ENCODE assay signal across 15 cellular contexts in the genomic region with DNA sequence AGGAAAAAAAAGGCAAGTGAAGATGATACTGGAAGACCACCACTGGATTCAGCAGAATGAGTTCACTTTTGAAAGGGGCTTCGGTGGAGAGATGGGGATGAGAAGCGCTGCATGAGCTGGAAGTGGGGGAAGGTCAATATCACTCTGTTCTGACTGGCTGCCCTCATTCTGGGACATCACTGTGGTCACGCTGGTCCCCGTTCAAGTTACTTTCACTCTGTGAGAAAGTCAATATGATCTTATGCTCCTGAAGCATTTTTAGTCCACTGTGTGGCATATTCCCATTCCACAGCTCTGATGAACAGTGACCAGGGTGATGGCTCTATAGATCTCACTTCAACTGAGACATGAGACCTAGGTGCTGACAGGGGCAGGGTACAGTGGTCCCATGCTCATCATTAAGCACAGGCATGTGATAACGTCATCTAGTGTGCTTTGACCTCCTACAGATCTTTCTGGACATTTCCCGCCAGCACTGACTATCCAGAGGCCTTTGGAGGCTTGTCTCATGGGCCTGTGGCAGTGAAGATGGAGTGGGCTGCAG. TPM values are rescaled to one million over a fixed set of nuclear protein-coding genes. Genes with fewer than 3 reads are reported as not detected.
DNase-seq lines count a peak whose midpoint lies in the region; ATAC-seq and TF ChIP-seq lines count a peak whose summit lies in the region.
"Had no signal": no experiment of that assay in that cellular context is flagged by ENCODE, and none has a peak within 500 bp of the region (broad histone marks: within the 10 kb centered on the region; RNA-seq: fewer than 3 reads in every experiment).

No MANE protein-coding gene starts in this region.

- no peak overlapping the region for H3K56ac ChIP-seq in H9 (ENCODE audit: insufficient read length, low read depth, low read length)

- H4K91ac ChIP-seq in H9 (ENCODE audit: insufficient read length, low read depth, low read length): no peak overlapping the region

- no peak overlapping the region for H2BK20ac ChIP-seq in H9 (ENCODE audit: low read depth, low read length, poor library complexity, severe bottlenecking)

- H3K4me1 Mint-ChIP-seq in stimulated activated naive CD8-positive, alpha-beta T cell treated with anti-CD3 and anti-CD28 coated beads, Interleukin-15, Interleukin-2, amounts not matched to agents 100 ng/mL and 50 ng/mL, for 24 hours (ENCODE audit: low read depth): peaks cover 61% of the 10 kb centered on the region
- peaks cover 78 to 93% (median 90%) of the 10 kb centered on the region in 3 donors for H3K4me1 Mint-ChIP-seq in T-cell
- H3K4me1 Mint-ChIP-seq in stimulated activated naive B cell treated with anti-CD40 and anti-IgM and Interleukin-4, amounts not matched to agents 10 μg/mL and 1 μg/mL and 100 μg/mL, for 72 hours: peaks cover 57 to 66% of the 10 kb centered on the region in 2 donors
- no peaks in the 10 kb centered on the region for H3K4me1 Mint-ChIP-seq in H9
- H3K4me1 Mint-ChIP-seq in neural progenitor cell: peaks cover 11% of the 10 kb centered on the region

- no peak overlapping the region for H3K4ac ChIP-seq in H9 (ENCODE audit: low read depth, low read length)

- H3K36me3 ChIP-seq in neural progenitor cell: no peaks in the 10 kb centered on the region

- peak overlapping the region; percentile 41 for H3K27ac Mint-ChIP-seq in stimulated activated naive CD8-positive, alpha-beta T cell treated with anti-CD3 and anti-CD28 coated beads, Interleukin-15, Interleukin-2, amounts not matched to agents 100 ng/mL and 50 ng/mL, for 24 hours
- H3K27ac Mint-ChIP-seq in T-cell: peak overlapping the region; percentile 99
- peak overlapping the region; percentile 52 for H3K27ac Mint-ChIP-seq in stimulated activated naive B cell treated with anti-CD40 and anti-IgM and Interleukin-4, amounts not matched to agents 10 μg/mL and 1 μg/mL and 100 μg/mL, for 72 hours
- peak overlapping the region in 1 of 3 experiments; percentile 12; a peak in 2 of 7 replicates for H3K27ac Mint-ChIP-seq in H9
- H3K27ac Mint-ChIP-seq in neural progenitor cell: no peak overlapping the region

- no peak for ATAC-seq in stimulated activated naive CD8-positive, alpha-beta T cell treated with anti-CD3 and anti-CD28 coated beads, Interleukin-15, Interleukin-2, amounts not matched to agents 100 U/mL and 50 U/mL, for 24 hours
- ATAC-seq in HG02973 (IDR thresholded peaks at IDR 0.05; ENCODE audit: unreplicated experiment) (peak; percentile 39), T-cell (replicated peaks in 1 of 4) (no peak)
- ATAC-seq in stimulated activated naive B cell treated with anti-CD40 and anti-IgM and Interleukin-4, amounts not matched to agents 10 μg/mL and 1 μg/mL and 100 μg/mL, for 72 hours (replicated peaks): peak in 1 of 2 donors; percentile 33
- ATAC-seq: gastroesophageal sphincter had no signal

- no peak overlapping the region; the same call in 1 of the 2 replicates for H2BK15ac ChIP-seq in H9 (ENCODE audit: low read depth, low read length)

- CTCF ChIA-PET in T-cell (lab: Charles Lee): interaction anchor here in 1 of 2 donors (0.6 to 1.4 kb wide), 3 partner anchors 13 to 78 kb away, joined by 3 to 4 read pairs (median 3); no protein-coding TSS in a partner anchor

- H4K8ac ChIP-seq in H9 (replicated peaks; ENCODE audit: insufficient read length, low read depth, low read length): no peak overlapping the region

- no peaks in the 10 kb centered on the region for H3K4me1 ChIP-seq in H9 (ENCODE audit: insufficient read depth, low read length)
- no peaks in the 10 kb centered on the region for H3K4me1 ChIP-seq in neural progenitor cell
- H3K4me1 ChIP-seq: gastroesophageal sphincter had no signal

- H3F3A ChIP-seq in neural progenitor cell (ENCODE audit: low read depth): no peaks in the 10 kb centered on the region

- POLR2A ChIA-PET in T-cell (lab: Charles Lee): interaction anchor here in 1 of 2 donors (0.5 kb wide), 2 partner anchors 41 to 321 kb away, joined by 3 read pairs; no protein-coding TSS in a partner anchor

- H3K9me3 ChIP-seq in H9 (ENCODE audit: control insufficient read depth, low read depth, low read length) (no peaks in the 10 kb centered on the region), neural progenitor cell (ENCODE audit: low read depth) (no peaks in the 10 kb centered on the region)
- H3K9me3 ChIP-seq: gastroesophageal sphincter had no signal

- no peak overlapping the region for H3T11ph ChIP-seq in H9 (ENCODE audit: low read length)

- TF ChIP-seq CTCF in H9 (conservative IDR thresholded peaks at IDR 0.05): no peak
- no peak for TF ChIP-seq CTCF in neural progenitor cell (IDR thresholded peaks at IDR 0.05)

- H2AFZ ChIP-seq in H9 (ENCODE audit: low read length): no peak overlapping the region
- H2AFZ ChIP-seq in neural progenitor cell (replicated peaks): no peak overlapping the region

- H3K79me2 ChIP-seq in H9 (ENCODE audit: insufficient read depth, low read length) (no peaks in the 10 kb centered on the region), neural progenitor cell (ENCODE audit: low read depth) (no peaks in the 10 kb centered on the region)

- H3K18ac ChIP-seq in H9 (ENCODE audit: insufficient read length, low read depth, low read length): no peak overlapping the region

- no peak overlapping the region for H3K9ac ChIP-seq in H9 (ENCODE audit: extremely low read depth, insufficient read length, low read length)
- H3K9ac ChIP-seq in neural progenitor cell: no peak overlapping the region

- peaks cover 83% of the 10 kb centered on the region for H3K36me3 Mint-ChIP-seq in stimulated activated naive CD8-positive, alpha-beta T cell treated with anti-CD3 and anti-CD28 coated beads, Interleukin-15, Interleukin-2, amounts not matched to agents 100 ng/mL and 50 ng/mL, for 24 hours (ENCODE audit: low read depth)
- H3K36me3 Mint-ChIP-seq in T-cell (peaks cover 77% of the 10 kb centered on the region), H9 (ENCODE audit: insufficient read depth in 1 of 3, low read depth in 3 of 3) (peaks cover 10 to 50% (median 31%) of the 10 kb centered on the region in 3 experiments; a peak in 6 of 7 replicates), neural progenitor cell (peaks cover 32% of the 10 kb centered on the region)
- H3K36me3 Mint-ChIP-seq in stimulated activated naive B cell treated with anti-CD40 and anti-IgM and Interleukin-4, amounts not matched to agents 10 μg/mL and 1 μg/mL and 100 μg/mL, for 72 hours: peaks cover 57 to 77% of the 10 kb centered on the region in 2 donors

- H2BK12ac ChIP-seq in H9 (ENCODE audit: insufficient read length, low read depth, low read length): no peak overlapping the region

- H3K4me3 Mint-ChIP-seq in stimulated activated naive CD8-positive, alpha-beta T cell treated with anti-CD3 and anti-CD28 coated beads, Interleukin-15, Interleukin-2, amounts not matched to agents 100 ng/mL and 50 ng/mL, for 24 hours: no peak overlapping the region
- H3K4me3 Mint-ChIP-seq in T-cell (peak overlapping the region in 1 of 3 donors; percentile 1), H9 (no peak overlapping the region), neural progenitor cell (no peak overlapping the region)
- H3K4me3 Mint-ChIP-seq in stimulated activated naive B cell treated with anti-CD40 and anti-IgM and Interleukin-4, amounts not matched to agents 10 μg/mL and 1 μg/mL and 100 μg/mL, for 72 hours: peak overlapping the region; percentile 7 to 26

- no peak overlapping the region for H2BK5ac ChIP-seq in H9 (ENCODE audit: insufficient read length, low read length)

- H3K14ac ChIP-seq in H9 (ENCODE audit: insufficient read depth, low read length): no peak overlapping the region

- no peaks in the 10 kb centered on the region for H3K23me2 ChIP-seq in H9 (ENCODE audit: insufficient read length, low read depth, low read length, poor library complexity, severe bottlenecking)

- no peak overlapping the region for H2BK120ac ChIP-seq in H9 (ENCODE audit: low read depth, low read length, poor library complexity, severe bottlenecking)

- no peak overlapping the region for H3K23ac ChIP-seq in H9 (ENCODE audit: insufficient read length, low read depth, low read length)

- no peak overlapping the region for H4K5ac ChIP-seq in H9 (ENCODE audit: insufficient read length, low read depth, low read length)

- no peaks in the 10 kb centered on the region for H3K79me1 ChIP-seq in H9 (ENCODE audit: insufficient read depth, low read depth, low read length, poor library complexity, severe bottlenecking)

- H3K27me3 Mint-ChIP-seq in stimulated activated naive CD8-positive, alpha-beta T cell treated with anti-CD3 and anti-CD28 coated beads, Interleukin-15, Interleukin-2, amounts not matched to agents 100 ng/mL and 50 ng/mL, for 24 hours: no peaks in the 10 kb centered on the region
- H3K27me3 Mint-ChIP-seq in T-cell (no peaks in the 10 kb centered on the region), H9 (ENCODE audit: low read depth) (no peaks in the 10 kb centered on the region), neural progenitor cell (ENCODE audit: insufficient read depth, low read depth) (peaks cover 3% of the 10 kb centered on the region)
- no peaks in the 10 kb centered on the region for H3K27me3 Mint-ChIP-seq in stimulated activated naive B cell treated with anti-CD40 and anti-IgM and Interleukin-4, amounts not matched to agents 10 μg/mL and 1 μg/mL and 100 μg/mL, for 72 hours

- no peak overlapping the region for H3K4me2 ChIP-seq in H9 (ENCODE audit: insufficient read depth, insufficient read length, low read length)
- no peak overlapping the region for H3K4me2 ChIP-seq in neural progenitor cell

- H3K27me3 ChIP-seq in H9 (ENCODE audit: insufficient read depth, low read length): no peaks in the 10 kb centered on the region
- no peaks in the 10 kb centered on the region for H3K27me3 ChIP-seq in neural progenitor cell
- H3K27me3 ChIP-seq: gastroesophageal sphincter had no signal

- H2AK5ac ChIP-seq in H9 (ENCODE audit: insufficient read length, low read length): no peak overlapping the region

- DNase-seq in stimulated activated naive CD8-positive, alpha-beta T cell treated with anti-CD3 and anti-CD28 coated beads, Interleukin-15, Interleukin-2, amounts not matched to agents 100 U/mL and 50 U/mL, for 24 hours: no peak
- DNase-seq in T-cell: no peak
- no peak for DNase-seq in stimulated activated naive B cell treated with anti-CD40 and anti-IgM and Interleukin-4, amounts not matched to agents 10 μg/mL and 1 μg/mL and 100 μg/mL, for 72 hours
- DNase-seq in H9: no peak
- no peak for DNase-seq in NCI-H774 (lab: John Stamatoyannopoulos, UW)
- DNase-seq in neural progenitor cell (ENCODE audit: low spot score): no peak
- DNase-seq: activated CD4-positive, CD25-positive, alpha-beta regulatory T cell; midbrain; OCI-M1; stimulated activated CD4-positive, alpha-beta T cell treated with anti-CD3 and anti-CD28 coated beads, Interleukin-2, amount 100 ng/mL, for 48 hours; stimulated activated naive CD4-positive, alpha-beta T cell had no signal

- H3K9me3 Mint-ChIP-seq in stimulated activated naive CD8-positive, alpha-beta T cell treated with anti-CD3 and anti-CD28 coated beads, Interleukin-15, Interleukin-2, amounts not matched to agents 100 ng/mL and 50 ng/mL, for 24 hours: no peaks in the 10 kb centered on the region
- H3K9me3 Mint-ChIP-seq in T-cell (no peaks in the 10 kb centered on the region), H9 (no peaks in the 10 kb centered on the region), neural progenitor cell (no peaks in the 10 kb centered on the region)
- H3K9me3 Mint-ChIP-seq in stimulated activated naive B cell treated with anti-CD40 and anti-IgM and Interleukin-4, amounts not matched to agents 10 μg/mL and 1 μg/mL and 100 μg/mL, for 72 hours: no peaks in the 10 kb centered on the region
- H3K9me3 Mint-ChIP-seq: activated T-cell treated with anti-CD3 and anti-CD28 coated beads, Interleukin-2, amount 50 U/mL, for 72 hours had no signal

- H4K20me1 ChIP-seq in H9 (ENCODE audit: control insufficient read depth, insufficient read depth, insufficient read length) (peaks cover 3% of the 10 kb centered on the region), neural progenitor cell (ENCODE audit: low read depth) (peaks cover 4% of the 10 kb centered on the region)

- H3K27ac ChIP-seq in H9 (ENCODE audit: insufficient read length, low read depth, low read length) (no peak overlapping the region), neural progenitor cell (no peak overlapping the region)
- H3K27ac ChIP-seq: gastroesophageal sphincter had no signal

- WGBS in H9 (ENCODE audit: extremely low coverage, insufficient read length, low lambda C conversion rate): no CpG with 5 or more reads among the region's 6 CpGs

- H3K4me3 ChIP-seq in neural progenitor cell: no peak overlapping the region
- H3K4me3 ChIP-seq: gastroesophageal sphincter had no signal

RNA-seq across cellular contexts. Expression of a gene that starts 40.2 kb away (rescaled TPM):
- total RNA-seq in T-cell: 100 to 1,000 TPM in 3 of 5 donors, 10 to 100 TPM in 2; 69.9 to 152 (median 100) TPM
- not detected in 2 replicates for total RNA-seq in H9 (2021)
- total RNA-seq in neural progenitor cell (ENCODE audit: low replicate concordance): not detected in 2 replicates

Comparison
In these comparisons a context has a peak if more than half of its experiments do, and no peak if none do; other contexts are left out.
1. H3K4me3 Mint-ChIP-seq: peak in stimulated activated naive B cell treated with anti-CD40 and anti-IgM and Interleukin-4, amounts not matched to agents 10 μg/mL and 1 μg/mL and 100 μg/mL, for 72 hours (2 of 2); none in stimulated activated naive CD8-positive, alpha-beta T cell treated with anti-CD3 and anti-CD28 coated beads, Interleukin-15, Interleukin-2, amounts not matched to agents 100 ng/mL and 50 ng/mL, for 24 hours (single experiment), H9 (0 of 2) and neural progenitor cell (single experiment).
2. RNA of a gene that starts 40.2 kb away (total RNA-seq): 69.9 to 152 TPM in T-cell; not detected in H9 and not detected in neural progenitor cell; every median in the first group is over 10 times any median in the second.